In the genomic region with DNA sequence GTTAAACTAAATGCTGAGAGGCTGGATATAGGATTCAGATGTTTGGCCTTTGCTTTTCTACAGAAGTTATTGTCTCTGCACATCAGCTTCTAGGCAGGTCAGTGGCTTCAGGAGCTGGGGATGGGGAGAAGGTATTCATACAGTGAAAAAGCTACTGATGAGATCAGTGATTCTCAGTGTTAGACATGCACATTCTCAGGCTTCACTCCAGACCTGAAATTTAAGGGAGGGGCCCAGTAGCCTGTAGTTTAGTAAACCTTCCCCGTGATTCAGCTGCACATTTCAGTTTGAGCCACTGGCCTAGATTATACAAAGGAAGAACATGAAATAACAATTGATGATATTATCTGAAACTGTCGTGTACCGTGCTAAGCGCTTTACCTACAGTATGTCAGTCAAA, we compare ENCODE assay signal across 30 cellular contexts.
"Had no signal": no experiment of that assay in that cellular context is flagged by ENCODE, and none has a peak within 500 bp of the region (broad histone marks: within the 10 kb centered on the region; RNA-seq: fewer than 3 reads in every experiment).

No MANE protein-coding gene starts in this region.

- H3K4me1 ChIP-seq: esophagus squamous epithelium, parathyroid adenoma, prostate gland had no signal

- H3K27me3 Mint-ChIP-seq: naive B cell; natural killer cell treated with Interleukin-12 subunit alpha and Interleukin-12 subunit beta and Interleukin-15 and Interleukin-18, amount 100 ng/mL, for 72 hours; stimulated activated memory B cell treated with anti-CD40 and anti-IgM and Interleukin-4, amounts not matched to agents 10 μg/mL and 1 μg/mL and 100 μg/mL, for 72 hours; type B pancreatic cell had no signal

- H3K9ac ChIP-seq: parathyroid adenoma had no signal

- DNase-seq: dermis blood vessel endothelial cell; effector memory CD4-positive, alpha-beta T cell; erythroblast; esophagus squamous epithelium; foreskin melanocyte; glutamatergic neuron; heart right ventricle; hippocampal formation; left ventricle myocardium superior; lower lobe of right lung; mucosa of descending colon; naive B cell; stimulated activated CD4-positive, alpha-beta T cell treated with anti-CD3 and anti-CD28 coated beads, Interleukin-2, amount 100 ng/mL, for 24 hours; stimulated activated CD4-positive, alpha-beta T cell treated with anti-CD3 and anti-CD28 coated beads, Interleukin-4, amount 100 ng/mL, for 24 hours; stimulated activated naive CD8-positive, alpha-beta T cell treated with anti-CD3 and anti-CD28 coated beads, Interleukin-15, Interleukin-2, amounts not matched to agents 100 U/mL and 50 U/mL, for 24 hours; substantia nigra; testis; tibial artery had no signal

- H3K4me1 Mint-ChIP-seq: naive B cell; stimulated activated memory B cell treated with anti-CD40 and anti-IgM and Interleukin-4, amounts not matched to agents 10 μg/mL and 1 μg/mL and 100 μg/mL, for 72 hours had no signal

- FAIRE-seq: endometrium, keratinocyte had no signal

- H3K27ac ChIP-seq: coronary artery, esophagus squamous epithelium, heart right ventricle, lower lobe of right lung, neutrophil, parathyroid adenoma, prostate gland, right atrium auricular region, testis, tibial artery had no signal

- ATAC-seq: heart right ventricle; left ventricle myocardium superior; lower lobe of right lung; mucosa of descending colon; natural killer cell treated with Interleukin-12 subunit alpha and Interleukin-12 subunit beta and Interleukin-15 and Interleukin-18, amount 100 ng/mL, for 72 hours; sciatic nerve; stimulated activated memory B cell treated with anti-CD40 and anti-IgM and Interleukin-4, amounts not matched to agents 10 μg/mL and 1 μg/mL and 100 μg/mL, for 72 hours; stimulated activated naive CD8-positive, alpha-beta T cell treated with anti-CD3 and anti-CD28 coated beads, Interleukin-15, Interleukin-2, amounts not matched to agents 100 U/mL and 50 U/mL, for 24 hours had no signal

- H3K9me3 Mint-ChIP-seq: naive B cell; natural killer cell treated with Interleukin-12 subunit alpha and Interleukin-12 subunit beta and Interleukin-15 and Interleukin-18, amount 100 ng/mL, for 72 hours; neural crest cell; stimulated activated memory B cell treated with anti-CD40 and anti-IgM and Interleukin-4, amounts not matched to agents 10 μg/mL and 1 μg/mL and 100 μg/mL, for 72 hours; type B pancreatic cell had no signal

- H3K9me3 ChIP-seq: esophagus squamous epithelium, heart right ventricle, lower lobe of right lung, mucosa of descending colon, neutrophil, prostate gland, right atrium auricular region, testis, tibial artery had no signal

- H3K4me3 ChIP-seq: coronary artery, esophagus squamous epithelium, heart right ventricle, lower lobe of right lung, mucosa of descending colon, prostate gland, right atrium auricular region, testis, tibial artery had no signal

- H3K79me2 ChIP-seq: parathyroid adenoma had no signal

- H3K36me3 ChIP-seq: prostate gland had no signal

- H3K27ac Mint-ChIP-seq: naive B cell; natural killer cell treated with Interleukin-12 subunit alpha and Interleukin-12 subunit beta and Interleukin-15 and Interleukin-18, amount 100 ng/mL, for 72 hours; stimulated activated memory B cell treated with anti-CD40 and anti-IgM and Interleukin-4, amounts not matched to agents 10 μg/mL and 1 μg/mL and 100 μg/mL, for 72 hours; type B pancreatic cell had no signal

- H2AFZ ChIP-seq: parathyroid adenoma had no signal

- H3K4me3 Mint-ChIP-seq: natural killer cell treated with Interleukin-12 subunit alpha and Interleukin-12 subunit beta and Interleukin-15 and Interleukin-18, amount 100 ng/mL, for 72 hours; neural crest cell; stimulated activated memory B cell treated with anti-CD40 and anti-IgM and Interleukin-4, amounts not matched to agents 10 μg/mL and 1 μg/mL and 100 μg/mL, for 72 hours; type B pancreatic cell had no signal

- H3K27me3 ChIP-seq: esophagus squamous epithelium, heart right ventricle, neutrophil, right atrium auricular region, testis, tibial artery had no signal
